ENCODE assay signal across 11 cellular contexts in genomic region chr10:16968722-16969055, GRCh38.
DNase-seq lines count a peak whose midpoint lies in the region; ATAC-seq and TF ChIP-seq lines count a peak whose summit lies in the region.
"Had no signal": no experiment of that assay in that cellular context is flagged by ENCODE, and none has a peak within 500 bp of the region (broad histone marks: within the 10 kb centered on the region; RNA-seq: fewer than 3 reads in every experiment).

No MANE protein-coding gene starts in this region.

- no peaks in the 10 kb centered on the region for H3K9me3 ChIP-seq in transverse colon

- TF ChIP-seq POLR2A in transverse colon (IDR thresholded peaks at IDR 0.05): no peak

- no peak for TF ChIP-seq CTCF in coronary artery (IDR thresholded peaks at IDR 0.05)
- TF ChIP-seq CTCF in nephron (IDR thresholded peaks at IDR 0.05; ENCODE audit: unreplicated experiment in 3 of 3): no peak
- TF ChIP-seq CTCF in transverse colon (IDR thresholded peaks at IDR 0.05): no peak
- TF ChIP-seq CTCF in omental fat pad (IDR thresholded peaks at IDR 0.05): no peak

- no peak for ATAC-seq in omental fat pad (ENCODE audit: low FRiP score)
- no peak for ATAC-seq in GM18868 (IDR thresholded peaks at IDR 0.05; ENCODE audit: unreplicated experiment)

- peaks cover 60% of the 10 kb centered on the region for H3K4me1 Mint-ChIP-seq in nephron

- 76% methylated on average over 4 of the region's 4 CpGs; no CpG with 5 or more reads in 1 of the 2 donors for WGBS in transverse colon (ENCODE audit: low coverage in 1 of 2), 2 donors

- H3K27me3 ChIP-seq in transverse colon: no peaks in the 10 kb centered on the region

- no peak for TF ChIP-seq EP300 in transverse colon (IDR thresholded peaks at IDR 0.05; ENCODE audit: low read depth)

- DNase-seq in SKM-1 (lab: John Stamatoyannopoulos, UW; ENCODE audit: unreplicated experiment) (peak; percentile 0), SKM-1 treated with dmso at 0.1 percent for 144 hours (lab: John Stamatoyannopoulos, UW; ENCODE audit: unreplicated experiment) (no peak), coronary artery (ENCODE audit: low spot score) (no peak), transverse colon (no peak), posterior cingulate gyrus (no peak), omental fat pad (ENCODE audit: low spot score) (no peak)
- DNase-seq: activated CD4-positive, CD25-positive, alpha-beta regulatory T cell treated with anti-CD3 and anti-CD28 coated beads, Interleukin-2, amount 50 U/mL, for 72 hours; NCI-H1930 had no signal

- no peaks in the 10 kb centered on the region for H3K36me3 ChIP-seq in transverse colon

- peaks cover 0 to 30% (median 3%) of the 10 kb centered on the region in 4 donors for H3K4me1 ChIP-seq in transverse colon

- intact Hi-C loops in transverse colon (cut with DNase I; ENCODE audit: low total_unique reads) (no loop called here), posterior cingulate gyrus (cut with DNase I) (no loop called here)

- peaks cover 2% of the 10 kb centered on the region for H3K36me3 Mint-ChIP-seq in nephron (ENCODE audit: low read depth)

- H3K4me3 ChIP-seq in coronary artery: no peak overlapping the region
- H3K4me3 ChIP-seq in transverse colon: no peak overlapping the region

- H3K27ac ChIP-seq in coronary artery (peak overlapping the region; percentile 32 to 52), transverse colon (peak overlapping the region; percentile 52 to 70 (median 62))
- H3K27ac ChIP-seq: 22Rv1 had no signal

- in situ Hi-C loops in transverse colon (cut with MboI; ENCODE audit: low pct_ligation_motif_present in 1 of 4, low pct_unique_long_range_greater_than_20kb in 1 of 4, low sequenced_read_pairs in 3 of 4): no loop called here

- H3K4me3 Mint-ChIP-seq in nephron: no peak overlapping the region

- H3K27me3 Mint-ChIP-seq in nephron (ENCODE audit: low read depth): no peaks in the 10 kb centered on the region

- no peaks in the 10 kb centered on the region for H3K9me3 Mint-ChIP-seq in nephron

- peak overlapping the region; percentile 84 to 98 (median 92) for H3K27ac Mint-ChIP-seq in nephron
